26 cellular contexts compared by ENCODE assay signal in genomic region chr6:143294265-143294664, GRCh38.
"Had no signal": no experiment of that assay in that cellular context is flagged by ENCODE, and none has a peak within 500 bp of the region (broad histone marks: within the 10 kb centered on the region; RNA-seq: fewer than 3 reads in every experiment).

No MANE protein-coding gene starts in this region.

- H3K4me3 ChIP-seq: stomach, suprapubic skin, testis, thoracic aorta, thyroid gland, tibial artery, tibial nerve, transverse colon, upper lobe of left lung, upper lobe of right lung, uterus, vagina had no signal

- H3K36me3 ChIP-seq: stomach, suprapubic skin, thoracic aorta, thyroid gland, tibial artery, tibial nerve, transverse colon, upper lobe of left lung, upper lobe of right lung, uterus, vagina had no signal

- DNase-seq: stimulated activated CD4-positive, alpha-beta T cell treated with anti-CD3 and anti-CD28 coated beads, Interleukin-2, amount 100 ng/mL, for 48 hours; stimulated activated CD4-positive, alpha-beta T cell treated with anti-CD3 and anti-CD28 coated beads, Interleukin-4, amount 100 ng/mL, for 1 hour; stimulated activated CD4-positive, alpha-beta T cell treated with anti-CD3 and anti-CD28 coated beads, Interleukin-4, amount 100 ng/mL, for 24 hours; stimulated activated CD4-positive, alpha-beta T cell treated with anti-CD3 and anti-CD28 coated beads, Interleukin-4, amount 100 ng/mL, for 4 hours; stimulated activated CD8-positive, alpha-beta memory T cell treated with anti-CD3 and anti-CD28 coated beads, Interleukin-4, amount 100 ng/mL, for 48 hours; stimulated activated naive B cell treated with anti-CD40 and anti-IgM and Interleukin-4, amounts not matched to agents 10 μg/mL and 1 μg/mL and 100 μg/mL, for 72 hours; stimulated activated naive CD4-positive, alpha-beta T cell; stimulated activated naive CD8-positive, alpha-beta T cell treated with anti-CD3 and anti-CD28 coated beads, Interleukin-15, amount 100 ng/mL, for 72 hours; stimulated activated naive CD8-positive, alpha-beta T cell treated with anti-CD3 and anti-CD28 coated beads, Interleukin-15, Interleukin-2, amounts not matched to agents 100 U/mL and 50 U/mL, for 24 hours; stomach; substantia nigra; testis; thyroid gland; tibial artery; transverse colon; trophoblast cell; upper lobe of left lung; upper lobe of right lung; uterus had no signal

- FAIRE-seq: urothelium cell line had no signal

- H3K27ac ChIP-seq: stomach, suprapubic skin, testis, thoracic aorta, thyroid gland, tibial artery, tibial nerve, transverse colon, upper lobe of left lung, upper lobe of right lung, uterus, vagina had no signal

- ATAC-seq: stimulated activated effector memory CD8-positive, alpha-beta T cell treated with anti-CD3 and anti-CD28 coated beads, Interleukin-12 subunit alpha, Interleukin-12 subunit beta, amount 100 ng/mL, for 72 hours; stimulated activated memory B cell treated with anti-CD40 and anti-IgM and Interleukin-4, amounts not matched to agents 10 μg/mL and 1 μg/mL and 100 μg/mL, for 72 hours; stimulated activated naive B cell treated with anti-CD40 and anti-IgM and Interleukin-4, amounts not matched to agents 10 μg/mL and 1 μg/mL and 100 μg/mL, for 72 hours; stimulated activated naive CD8-positive, alpha-beta T cell treated with anti-CD3 and anti-CD28 coated beads, Interleukin-15, amount 100 ng/mL, for 72 hours; stimulated activated naive CD8-positive, alpha-beta T cell treated with anti-CD3 and anti-CD28 coated beads, Interleukin-15, Interleukin-2, amounts not matched to agents 100 U/mL and 50 U/mL, for 24 hours; upper lobe of right lung had no signal

- H3K4me1 ChIP-seq: stomach, suprapubic skin, testis, tibial artery, tibial nerve, transverse colon, upper lobe of right lung, uterus, vagina had no signal

- H3K9me3 ChIP-seq: stomach, suprapubic skin, testis, thoracic aorta, thyroid gland, tibial artery, tibial nerve, transverse colon, upper lobe of left lung, upper lobe of right lung, uterus, vagina had no signal

- H3K27me3 ChIP-seq: stomach, suprapubic skin, testis, thyroid gland, tibial artery, tibial nerve, transverse colon, upper lobe of left lung, upper lobe of right lung, uterus, vagina had no signal
